Comparison of ENCODE assay signal across 1 cellular context in genomic region chr9:137223078-137224040, GRCh38.
TF ChIP-seq lines count a peak whose summit lies in the region.

No MANE protein-coding gene starts in this region.

TF ChIP-seq in GM12878, 131 proteins besides CTCF, POLR2A, EP300 and RAD21 (continued from another document and continues in another):
- TF ChIP-seq BCL3 (IDR thresholded peaks at IDR 0.05; ENCODE audit: borderline replicate concordance, insufficient read depth, low read depth, low read length, poor library complexity, severe bottlenecking) (no peak), ATF2 (IDR thresholded peaks at IDR 0.05; ENCODE audit: low read length) (no peak), SUZ12 (IDR thresholded peaks at IDR 0.05; ENCODE audit: unreplicated experiment) (no peak), RB1 (IDR thresholded peaks at IDR 0.05; ENCODE audit: borderline replicate concordance) (peak; percentile 59), SUPT20H (IDR thresholded peaks at IDR 0.05; ENCODE audit: borderline replicate concordance, control insufficient read depth, low read depth, low read length) (no peak), TAF1 (IDR thresholded peaks at IDR 0.05; ENCODE audit: borderline replicate concordance, low read depth, low read length) (peak; percentile 71; the same call in 1 of the 2 replicates), STAT1 (conservative IDR thresholded peaks at IDR 0.05) (peak; percentile 74; the same call in 1 of the 2 replicates), NR2C1 (IDR thresholded peaks at IDR 0.05) (no peak), SMAD1 (IDR thresholded peaks at IDR 0.05; ENCODE audit: low read depth, partially characterized antibody) (no peak), JUND (IDR thresholded peaks at IDR 0.05; ENCODE audit: low read depth, low read length) (no peak), BRCA1 (IDR thresholded peaks at IDR 0.05; ENCODE audit: low read depth, low read length) (no peak), IKZF1 (conservative IDR thresholded peaks at IDR 0.05) (peak; percentile 91), ASH2L (IDR thresholded peaks at IDR 0.05; ENCODE audit: borderline replicate concordance, low read depth) (no peak), HCFC1 (IDR thresholded peaks at IDR 0.05; ENCODE audit: low read length) (peak; percentile 61; the same call in 1 of the 2 replicates), PML (IDR thresholded peaks at IDR 0.05; ENCODE audit: low read length) (no peak; the same call in 1 of the 2 replicates), ZBTB11 (CRISPR knock-in tag; IDR thresholded peaks at IDR 0.05) (peak; percentile 78), SPI1 (IDR thresholded peaks at IDR 0.05; ENCODE audit: borderline replicate concordance, insufficient read depth, low read depth, low read length) (0 out of 2 replicates have a peak, but pooled peaks have one; percentile 17), SMARCA5 (IDR thresholded peaks at IDR 0.05) (0 out of 2 replicates have a peak, but pooled peaks have one; percentile 33), MXI1 (IDR thresholded peaks at IDR 0.05; ENCODE audit: low read depth, low read length) (peak; percentile 35; the same call in 1 of the 2 replicates), ZNF24 (IDR thresholded peaks at IDR 0.05) (no peak), CREB1 (IDR thresholded peaks at IDR 0.05; ENCODE audit: low read depth) (peak; percentile 65), SP1 (IDR thresholded peaks at IDR 0.05; ENCODE audit: low read depth, low read length) (peak; percentile 90), GABPA (IDR thresholded peaks at IDR 0.05; ENCODE audit: low read depth) (peak; percentile 95), EED (IDR thresholded peaks at IDR 0.05; ENCODE audit: low read depth) (no peak), ZNF274 (IDR thresholded peaks at IDR 0.05; ENCODE audit: insufficient read depth, insufficient read length) (no peak), BACH1 (IDR thresholded peaks at IDR 0.05; ENCODE audit: borderline replicate concordance) (peak; percentile 72), RCOR1 (conservative IDR thresholded peaks at IDR 0.05; ENCODE audit: low read depth, low read length) (no peak), PAX5 (IDR thresholded peaks at IDR 0.05; ENCODE audit: borderline replicate concordance, low read depth, low read length) (no peak), ZNF592 (IDR thresholded peaks at IDR 0.05) (no peak), KLF5 (IDR thresholded peaks at IDR 0.05; ENCODE audit: partially characterized antibody) (peak; percentile 28), RELA (IDR thresholded peaks at IDR 0.05; ENCODE audit: borderline replicate concordance, partially characterized antibody) (peak; percentile 68), STAT3 (IDR thresholded peaks at IDR 0.05; ENCODE audit: low read depth, low read length) (no peak), BCL11A (IDR thresholded peaks at IDR 0.05; ENCODE audit: low read depth, low read length) (no peak)
- TF ChIP-seq, protein P1, sequence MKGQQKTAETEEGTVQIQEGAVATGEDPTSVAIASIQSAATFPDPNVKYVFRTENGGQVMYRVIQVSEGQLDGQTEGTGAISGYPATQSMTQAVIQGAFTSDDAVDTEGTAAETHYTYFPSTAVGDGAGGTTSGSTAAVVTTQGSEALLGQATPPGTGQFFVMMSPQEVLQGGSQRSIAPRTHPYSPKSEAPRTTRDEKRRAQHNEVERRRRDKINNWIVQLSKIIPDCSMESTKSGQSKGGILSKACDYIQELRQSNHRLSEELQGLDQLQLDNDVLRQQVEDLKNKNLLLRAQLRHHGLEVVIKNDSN (IDR thresholded peaks at IDR 0.05; ENCODE audit: borderline replicate concordance, extremely low read length, insufficient read depth, low read depth, low read length), result no peak
- TF ChIP-seq, protein P2, sequence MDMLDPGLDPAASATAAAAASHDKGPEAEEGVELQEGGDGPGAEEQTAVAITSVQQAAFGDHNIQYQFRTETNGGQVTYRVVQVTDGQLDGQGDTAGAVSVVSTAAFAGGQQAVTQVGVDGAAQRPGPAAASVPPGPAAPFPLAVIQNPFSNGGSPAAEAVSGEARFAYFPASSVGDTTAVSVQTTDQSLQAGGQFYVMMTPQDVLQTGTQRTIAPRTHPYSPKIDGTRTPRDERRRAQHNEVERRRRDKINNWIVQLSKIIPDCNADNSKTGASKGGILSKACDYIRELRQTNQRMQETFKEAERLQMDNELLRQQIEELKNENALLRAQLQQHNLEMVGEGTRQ (IDR thresholded peaks at IDR 0.05; ENCODE audit: borderline replicate concordance, low read depth, low read length), result no peak
- TF ChIP-seq, protein P3, sequence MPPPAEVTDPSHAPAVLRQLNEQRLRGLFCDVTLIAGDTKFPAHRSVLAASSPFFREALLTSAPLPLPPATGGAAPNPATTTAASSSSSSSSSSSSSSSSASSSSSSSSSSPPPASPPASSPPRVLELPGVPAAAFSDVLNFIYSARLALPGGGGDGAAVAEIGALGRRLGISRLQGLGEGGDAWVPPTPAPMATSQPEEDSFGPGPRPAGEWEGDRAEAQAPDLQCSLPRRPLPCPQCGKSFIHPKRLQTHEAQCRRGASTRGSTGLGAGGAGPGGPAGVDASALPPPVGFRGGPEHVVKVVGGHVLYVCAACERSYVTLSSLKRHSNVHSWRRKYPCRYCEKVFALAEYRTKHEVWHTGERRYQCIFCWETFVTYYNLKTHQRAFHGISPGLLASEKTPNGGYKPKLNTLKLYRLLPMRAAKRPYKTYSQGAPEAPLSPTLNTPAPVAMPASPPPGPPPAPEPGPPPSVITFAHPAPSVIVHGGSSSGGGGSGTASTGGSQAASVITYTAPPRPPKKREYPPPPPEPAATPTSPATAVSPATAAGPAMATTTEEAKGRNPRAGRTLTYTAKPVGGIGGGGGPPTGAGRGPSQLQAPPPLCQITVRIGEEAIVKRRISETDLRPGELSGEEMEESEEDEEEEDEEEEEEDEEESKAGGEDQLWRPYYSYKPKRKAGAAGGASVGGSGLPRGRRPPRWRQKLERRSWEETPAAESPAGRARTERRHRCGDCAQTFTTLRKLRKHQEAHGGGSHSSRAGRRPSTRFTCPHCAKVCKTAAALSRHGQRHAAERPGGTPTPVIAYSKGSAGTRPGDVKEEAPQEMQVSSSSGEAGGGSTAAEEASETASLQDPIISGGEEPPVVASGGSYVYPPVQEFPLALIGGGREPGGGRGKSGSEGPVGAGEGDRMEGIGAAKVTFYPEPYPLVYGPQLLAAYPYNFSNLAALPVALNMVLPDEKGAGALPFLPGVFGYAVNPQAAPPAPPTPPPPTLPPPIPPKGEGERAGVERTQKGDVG (CRISPR knock-in tag; IDR thresholded peaks at IDR 0.05), result no peak
- TF ChIP-seq, protein P4, sequence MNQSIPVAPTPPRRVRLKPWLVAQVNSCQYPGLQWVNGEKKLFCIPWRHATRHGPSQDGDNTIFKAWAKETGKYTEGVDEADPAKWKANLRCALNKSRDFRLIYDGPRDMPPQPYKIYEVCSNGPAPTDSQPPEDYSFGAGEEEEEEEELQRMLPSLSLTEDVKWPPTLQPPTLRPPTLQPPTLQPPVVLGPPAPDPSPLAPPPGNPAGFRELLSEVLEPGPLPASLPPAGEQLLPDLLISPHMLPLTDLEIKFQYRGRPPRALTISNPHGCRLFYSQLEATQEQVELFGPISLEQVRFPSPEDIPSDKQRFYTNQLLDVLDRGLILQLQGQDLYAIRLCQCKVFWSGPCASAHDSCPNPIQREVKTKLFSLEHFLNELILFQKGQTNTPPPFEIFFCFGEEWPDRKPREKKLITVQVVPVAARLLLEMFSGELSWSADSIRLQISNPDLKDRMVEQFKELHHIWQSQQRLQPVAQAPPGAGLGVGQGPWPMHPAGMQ (IDR thresholded peaks at IDR 0.05; ENCODE audit: borderline replicate concordance), result no peak
- TF ChIP-seq, protein P5, sequence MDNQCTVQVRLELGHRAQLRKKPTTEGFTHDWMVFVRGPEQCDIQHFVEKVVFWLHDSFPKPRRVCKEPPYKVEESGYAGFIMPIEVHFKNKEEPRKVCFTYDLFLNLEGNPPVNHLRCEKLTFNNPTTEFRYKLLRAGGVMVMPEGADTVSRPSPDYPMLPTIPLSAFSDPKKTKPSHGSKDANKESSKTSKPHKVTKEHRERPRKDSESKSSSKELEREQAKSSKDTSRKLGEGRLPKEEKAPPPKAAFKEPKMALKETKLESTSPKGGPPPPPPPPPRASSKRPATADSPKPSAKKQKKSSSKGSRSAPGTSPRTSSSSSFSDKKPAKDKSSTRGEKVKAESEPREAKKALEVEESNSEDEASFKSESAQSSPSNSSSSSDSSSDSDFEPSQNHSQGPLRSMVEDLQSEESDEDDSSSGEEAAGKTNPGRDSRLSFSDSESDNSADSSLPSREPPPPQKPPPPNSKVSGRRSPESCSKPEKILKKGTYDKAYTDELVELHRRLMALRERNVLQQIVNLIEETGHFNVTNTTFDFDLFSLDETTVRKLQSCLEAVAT (IDR thresholded peaks at IDR 0.05), result no peak
